Comparison of ENCODE assay signal across 13 cellular contexts in genomic region chr10:49359349-49360231, GRCh38. TPM values are rescaled to one million over a fixed set of nuclear protein-coding genes. Genes with fewer than 3 reads are reported as not detected.
DNase-seq lines count a peak whose midpoint lies in the region; TF ChIP-seq lines count a peak whose summit lies in the region.
"Had no signal": no experiment of that assay in that cellular context is flagged by ENCODE, and none has a peak within 500 bp of the region (broad histone marks: within the 10 kb centered on the region; RNA-seq: fewer than 3 reads in every experiment).

No MANE protein-coding gene starts in this region.

- H3K36me3 ChIP-seq in ACC112 (ENCODE audit: insufficient read depth, low read length) (no peaks in the 10 kb centered on the region), HUES6 (ENCODE audit: control insufficient read depth, insufficient read depth, low read length) (no peaks in the 10 kb centered on the region)
- H3K36me3 ChIP-seq: ascending aorta, neutrophil had no signal

- H3K27me3 Mint-ChIP-seq in Calu3 (ENCODE audit: unreplicated experiment): peaks cover 71% of the 10 kb centered on the region
- H3K27me3 Mint-ChIP-seq: activated CD4-positive, alpha-beta T cell treated with anti-CD3 and anti-CD28 coated beads for 36 hours had no signal

- H3K27ac ChIP-seq in ACC112 (ENCODE audit: low read depth, low read length): peak overlapping the region; percentile 30; the same call in 1 of the 2 replicates
- no peak overlapping the region for H3K27ac ChIP-seq in HUES6 (ENCODE audit: low read depth, low read length)
- H3K27ac ChIP-seq: ascending aorta, neutrophil had no signal

- no peaks in the 10 kb centered on the region for H3K9me3 ChIP-seq in HUES6 (ENCODE audit: control insufficient read depth, insufficient read depth, low read depth, low read length)
- H3K9me3 ChIP-seq: ascending aorta, neutrophil had no signal

- no peak overlapping the region for H3K4me3 ChIP-seq in ACC112 (ENCODE audit: low read depth, low read length)
- no peak overlapping the region for H3K4me3 ChIP-seq in HUES6 (ENCODE audit: low read depth, low read length)
- no peak overlapping the region for H3K4me3 ChIP-seq in cardiac fibroblast (replicated peaks in 1 of 2; ENCODE audit: low read depth in 2 of 2, low read length in 2 of 2)
- H3K4me3 ChIP-seq: ascending aorta had no signal

- BruUV-seq in Calu3 (replicated peaks; lab: Mats Ljungman, UMichigan): no TSS peak

- H3K27me3 ChIP-seq in ACC112 (ENCODE audit: insufficient read depth, low read length): peaks cover 35% of the 10 kb centered on the region
- no peaks in the 10 kb centered on the region for H3K27me3 ChIP-seq in HUES6 (ENCODE audit: control insufficient read depth, insufficient read depth, low read length)
- H3K27me3 ChIP-seq: ascending aorta, neutrophil had no signal

- no peaks in the 10 kb centered on the region for H3K79me2 ChIP-seq in ACC112 (ENCODE audit: control insufficient read depth, insufficient read depth, low read length, unreplicated experiment)

- H3K4me1 ChIP-seq in ACC112 (ENCODE audit: control insufficient read depth, insufficient read depth, low read length, unreplicated experiment) (peaks cover 11% of the 10 kb centered on the region), HUES6 (ENCODE audit: control insufficient read depth, insufficient read depth, low read length) (peaks cover 14% of the 10 kb centered on the region)
- H3K4me1 ChIP-seq: ascending aorta had no signal

- no peaks in the 10 kb centered on the region for H3K36me3 Mint-ChIP-seq in Calu3 (ENCODE audit: insufficient read depth, unreplicated experiment)

- H3K9ac ChIP-seq in HUES6 (ENCODE audit: low read length): peak overlapping the region; percentile 39

- TF ChIP-seq CTCF in cardiac fibroblast (IDR thresholded peaks at IDR 0.05; ENCODE audit: low read depth, low read length) (no peak), GM13977 (IDR thresholded peaks at IDR 0.05; ENCODE audit: extremely low read depth, insufficient read depth, missing control alignments) (no peak), Calu3 (IDR thresholded peaks at IDR 0.05; ENCODE audit: unreplicated experiment) (no peak)

- no peak for TF ChIP-seq POLR2A in erythroblast (IDR thresholded peaks at IDR 0.05; ENCODE audit: low read length)

- in situ Hi-C loops in GM13977 (cut with MboI; ENCODE audit: low pct_unique_long_range_greater_than_20kb, low sequenced_read_pairs, unreplicated experiment): no loop called here

- H3K4me1 Mint-ChIP-seq in Calu3 (ENCODE audit: low read depth, unreplicated experiment): no peaks in the 10 kb centered on the region
- H3K4me1 Mint-ChIP-seq: activated CD4-positive, alpha-beta T cell treated with anti-CD3 and anti-CD28 coated beads for 36 hours had no signal

- no peaks in the 10 kb centered on the region for H3K9me3 Mint-ChIP-seq in Calu3 (ENCODE audit: low read depth, unreplicated experiment)

- peak; percentile 46 to 68 for DNase-seq in cardiac fibroblast (ENCODE audit: low read depth in 2 of 2)
- DNase-seq in kidney tubule cell (ENCODE audit: low spot score): peak; percentile 5
- DNase-seq in SKM-1 (lab: John Stamatoyannopoulos, UW; ENCODE audit: unreplicated experiment): no peak
- DNase-seq in GM13977 (ENCODE audit: low spot score): no peak
- DNase-seq in erythroblast (lab: John Stamatoyannopoulos, UW): no peak
- no peak for DNase-seq in Calu3
- DNase-seq: activated CD4-positive, alpha-beta T cell treated with anti-CD3 and anti-CD28 coated beads for 36 hours; HCEC 1CT had no signal

- CTCF ChIA-PET in Calu3 (lab: Charles Lee): interaction anchor here (0.6 to 1.1 kb wide), 3 partner anchors 13 to 478 kb away, joined by 3 to 6 read pairs (median 6); no protein-coding TSS in a partner anchor

- H3K27ac Mint-ChIP-seq in Calu3 (ENCODE audit: unreplicated experiment): no peak overlapping the region
- H3K27ac Mint-ChIP-seq: activated CD4-positive, alpha-beta T cell treated with anti-CD3 and anti-CD28 coated beads for 36 hours had no signal

- no peak overlapping the region for H2AFZ ChIP-seq in ACC112 (ENCODE audit: low read length, unreplicated experiment)

- intact Hi-C loops in Calu3 (cut with micrococcal nuclease; ENCODE audit: unreplicated experiment): no loop called here

- H3K4me3 Mint-ChIP-seq in Calu3 (ENCODE audit: low read depth, unreplicated experiment): no peak overlapping the region
- H3K4me3 Mint-ChIP-seq: activated CD4-positive, alpha-beta T cell treated with anti-CD3 and anti-CD28 coated beads for 36 hours had no signal

RNA-seq across cellular contexts. Expression of gene DRGX, which starts 36.3 kb away (rescaled TPM):
- total RNA-seq in Calu3 (2022): not detected in 2 replicates
- total RNA-seq: activated CD4-positive, alpha-beta T cell treated with anti-CD3 and anti-CD28 coated beads for 36 hours; ascending aorta; HT-29 had no signal

Comparison
In these comparisons a context has a peak if more than half of its experiments do, and no peak if none do; other contexts are left out.
1. DNase-seq: peak in cardiac fibroblast (2 of 2) and kidney tubule cell (single experiment); none in SKM-1 (single experiment), GM13977 (single experiment), erythroblast (0 of 2) and Calu3 (single experiment).